In genomic region chr14:55077155-55077554, GRCh38 we compare ENCODE assay signal across 1 cellular context.
TF ChIP-seq lines count a peak whose summit lies in the region.

No MANE protein-coding gene starts in this region.

TF ChIP-seq in K562, 482 proteins besides CTCF, POLR2A, EP300 and RAD21:
- TF ChIP-seq, protein P1, sequence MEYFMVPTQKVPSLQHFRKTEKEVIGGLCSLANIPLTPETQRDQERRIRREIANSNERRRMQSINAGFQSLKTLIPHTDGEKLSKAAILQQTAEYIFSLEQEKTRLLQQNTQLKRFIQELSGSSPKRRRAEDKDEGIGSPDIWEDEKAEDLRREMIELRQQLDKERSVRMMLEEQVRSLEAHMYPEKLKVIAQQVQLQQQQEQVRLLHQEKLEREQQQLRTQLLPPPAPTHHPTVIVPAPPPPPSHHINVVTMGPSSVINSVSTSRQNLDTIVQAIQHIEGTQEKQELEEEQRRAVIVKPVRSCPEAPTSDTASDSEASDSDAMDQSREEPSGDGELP (CRISPR knock-in tag; IDR thresholded peaks at IDR 0.05; ENCODE audit: borderline replicate concordance) = no peak
- TF ChIP-seq MIER1 (IDR thresholded peaks at IDR 0.05; ENCODE audit: low read depth) = no peak
- no peak for TF ChIP-seq TAF1 (IDR thresholded peaks at IDR 0.05; ENCODE audit: control insufficient read depth, extremely low read depth, insufficient read depth, low read length, severe bottlenecking)
- no peak for TF ChIP-seq TSC22D4 (tag; IDR thresholded peaks at IDR 0.05)
- TF ChIP-seq CREB5 (CRISPR knock-in tag; IDR thresholded peaks at IDR 0.05) = no peak
- no peak for TF ChIP-seq NONO (IDR thresholded peaks at IDR 0.05; ENCODE audit: low read depth in 2 of 2, low read length in 1 of 2)
- TF ChIP-seq XRCC4 (IDR thresholded peaks at IDR 0.05; ENCODE audit: extremely low read depth, insufficient read depth, insufficient read length) = no peak
- no peak for TF ChIP-seq DDX20 (tag; IDR thresholded peaks at IDR 0.05; ENCODE audit: low read depth)
- no peak for TF ChIP-seq CBX5 (IDR thresholded peaks at IDR 0.05; ENCODE audit: borderline replicate concordance, low read depth)
- no peak for TF ChIP-seq ZNF41 (CRISPR knock-in tag; conservative IDR thresholded peaks at IDR 0.05)
- no peak for TF ChIP-seq SNAPC5 (CRISPR knock-in tag; IDR thresholded peaks at IDR 0.05)
- TF ChIP-seq RBM14 (IDR thresholded peaks at IDR 0.05; ENCODE audit: borderline replicate concordance, insufficient read depth, low read depth, low read length) = no peak
- no peak for TF ChIP-seq BCOR (IDR thresholded peaks at IDR 0.05)
- TF ChIP-seq ZFX (CRISPR knock-in tag; IDR thresholded peaks at IDR 0.05) = no peak
- no peak for TF ChIP-seq RBFOX2 (IDR thresholded peaks at IDR 0.05; ENCODE audit: low read depth, low read length)
